8 cellular contexts compared by ENCODE assay signal in the genomic region with DNA sequence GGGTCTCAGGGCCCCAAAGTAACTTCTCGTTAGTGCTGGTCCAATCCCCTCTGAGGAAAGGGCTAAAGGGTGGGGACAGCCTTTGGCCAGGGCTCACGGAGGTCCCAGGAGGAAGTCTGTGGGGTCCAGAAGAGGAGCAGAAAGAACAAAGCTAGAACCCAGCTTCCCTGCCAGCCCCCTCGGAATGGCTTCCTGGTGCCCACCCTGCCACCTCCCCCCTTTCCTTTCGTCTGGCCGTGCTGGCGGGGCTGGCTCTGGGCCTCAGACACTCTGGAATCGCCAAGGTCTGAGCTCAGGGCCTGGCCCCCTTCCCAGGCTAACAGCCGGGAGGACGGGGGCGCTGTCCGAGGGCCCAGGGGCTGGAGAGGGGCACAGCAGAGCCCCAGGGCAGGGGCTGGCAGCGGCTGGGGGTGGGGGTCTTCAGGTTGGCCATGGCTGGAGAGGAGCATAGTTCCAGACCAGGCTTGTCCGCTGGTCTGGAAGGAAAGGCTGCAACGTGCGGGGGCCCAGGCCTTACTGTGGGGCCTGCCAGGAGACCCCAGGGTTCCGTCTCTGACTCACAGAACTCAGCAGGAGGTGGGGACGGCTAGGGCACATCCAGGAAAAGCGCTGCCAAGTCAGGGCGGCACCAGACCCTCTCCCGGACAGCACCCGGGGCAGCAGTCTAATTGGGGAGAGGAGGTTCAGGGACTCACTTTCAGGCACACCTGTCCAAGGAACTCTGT. TPM values are rescaled to one million over a fixed set of nuclear protein-coding genes. Genes with fewer than 3 reads are reported as not detected.
A peak's percentile ranks its signal among the peaks of the same experiment; 100 is the strongest.
DNase-seq lines count a peak whose midpoint lies in the region.

No MANE protein-coding gene starts in this region.

- DNase-seq in hippocampal formation (lab: John Stamatoyannopoulos, UW) (peak; percentile 36 to 71), dedifferentiated amniotic fluid mesenchymal stem cell (ENCODE audit: extremely low spot score) (no peak), DMS 273 treated with DMSO at 0.1 percent for 48 hours (lab: John Stamatoyannopoulos, UW) (no peak), HUDEP-2 (lab: John Stamatoyannopoulos, UW; ENCODE audit: unreplicated experiment in 76 of 76) (no peak), T-helper 9 cell (no peak)

- no peaks in the 10 kb centered on the region for H3K9me3 ChIP-seq in HUES6 (ENCODE audit: control insufficient read depth, insufficient read depth, low read depth, low read length)

- no peak overlapping the region; the same call in 1 of the 2 replicates for H3K27ac ChIP-seq in HUES6 (ENCODE audit: low read depth, low read length)
- peak overlapping the region; percentile 61 for H3K27ac ChIP-seq in adipose tissue (ENCODE audit: low read depth, low read length)
- H3K27ac ChIP-seq in skin epidermis, result peak overlapping the region; percentile 34 to 95 (median 87)

- H3K4me1 ChIP-seq in HUES6 (ENCODE audit: control insufficient read depth, insufficient read depth, low read length), result peaks cover 56% of the 10 kb centered on the region

- peak overlapping the region; percentile 69 for H3K9ac ChIP-seq in HUES6 (ENCODE audit: low read length)

- H3K27me3 ChIP-seq in HUES6 (ENCODE audit: control insufficient read depth, insufficient read depth, low read length), result peaks cover 24% of the 10 kb centered on the region

- H3K4me3 ChIP-seq in HUES6 (ENCODE audit: low read depth, low read length), result peak overlapping the region; percentile 63
- peak overlapping the region in 6 of 7 experiments; percentile 46 to 63 (median 52) for H3K4me3 ChIP-seq in skin epidermis

- H3K36me3 ChIP-seq in HUES6 (ENCODE audit: control insufficient read depth, insufficient read depth, low read length), result no peaks in the 10 kb centered on the region

- WGBS in adipose tissue, 3 donors, result 30 to 39% (median 32%) methylated on average over 19 to 21 of the region's 21 CpGs

RNA-seq across cellular contexts. Expression of gene LTBP3, which starts 0.8 kb away (rescaled TPM):
- 10 to 100 TPM; 44.3 to 69.5 (median 55.4) TPM for polyA plus RNA-seq in adipose tissue

RNA-seq across cellular contexts. Expression of gene ZNRD2, which starts 11.3 kb away (rescaled TPM):
- polyA plus RNA-seq in adipose tissue, result 10 to 100 TPM; 50.0 to 72.9 (median 58.8) TPM

RNA-seq across cellular contexts. Expression of gene FAM89B, which starts 13.4 kb away (rescaled TPM):
- polyA plus RNA-seq in adipose tissue, result 10 to 100 TPM; 52.2 to 74.9 (median 66.3) TPM

RNA-seq across cellular contexts. Expression of gene EHBP1L1, which starts 16.9 kb away (rescaled TPM):
- polyA plus RNA-seq in adipose tissue, result 10 to 100 TPM in 2 of 3 donors, 1 to 10 TPM in 1; 9.7 to 70.4 (median 48.5) TPM

RNA-seq across cellular contexts. Expression of gene SCYL1, which starts 34.1 kb away (rescaled TPM):
- 10 to 100 TPM; 55.1 to 77.2 (median 63.0) TPM for polyA plus RNA-seq in adipose tissue

Comparison
In these comparisons a context has a peak if more than half of its experiments do, and no peak if none do; other contexts are left out.
1. DNase-seq: peak in hippocampal formation (2 of 2); none in dedifferentiated amniotic fluid mesenchymal stem cell (single experiment), DMS 273 treated with DMSO at 0.1 percent for 48 hours (single experiment), HUDEP-2 (0 of 76) and T-helper 9 cell (single experiment).